11 cellular contexts compared by ENCODE assay signal in genomic region chr2:10285191-10285577, GRCh38. TPM values are rescaled to one million over a fixed set of nuclear protein-coding genes. Genes with fewer than 3 reads are reported as not detected.
DNase-seq lines count a peak whose midpoint lies in the region; TF ChIP-seq lines count a peak whose summit lies in the region.
"Had no signal": no experiment of that assay in that cellular context is flagged by ENCODE, and none has a peak within 500 bp of the region (broad histone marks: within the 10 kb centered on the region; RNA-seq: fewer than 3 reads in every experiment).

No MANE protein-coding gene starts in this region.

- H3K27me3 Mint-ChIP-seq in dendritic cell treated with granulocyte-macrophage colony-stimulating factor and Interleukin-4, amounts not matched to agents 40 ng/mL and 50 ng/mL, for 4 days, result no peaks in the 10 kb centered on the region
- H3K27me3 Mint-ChIP-seq: activated naive CD8-positive, alpha-beta T cell treated with anti-CD3 and anti-CD28 coated beads, Interleukin-2, amount 10 ng/mL, durations not matched to agents 7 days and 5 days had no signal

- H3K27ac ChIP-seq in BLaER1 (peak overlapping the region; percentile 44; the same call in 1 of the 2 replicates), HL-60 (replicated peaks) (peak overlapping the region; percentile 49), trophoblast cell (ENCODE audit: low read depth, low read length) (no peak overlapping the region)
- H3K27ac ChIP-seq: epithelial cell of prostate, prostate gland had no signal

- H3K36me3 ChIP-seq in BLaER1, result no peaks in the 10 kb centered on the region
- no peaks in the 10 kb centered on the region for H3K36me3 ChIP-seq in trophoblast cell (ENCODE audit: control insufficient read depth in 1 of 2, insufficient read depth in 2 of 2, low read length in 2 of 2)
- H3K36me3 ChIP-seq: prostate gland had no signal

- H3K9me3 Mint-ChIP-seq in dendritic cell treated with granulocyte-macrophage colony-stimulating factor and Interleukin-4, amounts not matched to agents 40 ng/mL and 50 ng/mL, for 4 days, result no peaks in the 10 kb centered on the region
- H3K9me3 Mint-ChIP-seq: activated naive CD8-positive, alpha-beta T cell treated with anti-CD3 and anti-CD28 coated beads, Interleukin-2, amount 10 ng/mL, durations not matched to agents 7 days and 5 days had no signal

- H3K79me2 ChIP-seq in trophoblast cell (ENCODE audit: control insufficient read depth, insufficient read depth, low read length, poor library complexity), result no peaks in the 10 kb centered on the region

- no CpG with 5 or more reads among the region's 5 CpGs for WGBS in trophoblast cell (ENCODE audit: extremely low coverage, insufficient coverage, insufficient read length)

- peak overlapping the region; percentile 27 for H2AFZ ChIP-seq in trophoblast cell (ENCODE audit: insufficient read depth, low read length, poor library complexity)

- no peak overlapping the region for H3K4ac ChIP-seq in trophoblast cell (ENCODE audit: low read depth, low read length)

- no peak overlapping the region for H2AK5ac ChIP-seq in trophoblast cell (ENCODE audit: low read length)

- DNase-seq in HL-60 (ENCODE audit: low read depth in 1 of 2, low spot score in 1 of 2), result peak; percentile 55 to 85
- DNase-seq in trophoblast cell, result no peak
- DNase-seq in activated effector memory CD4-positive, alpha-beta T cell treated with anti-CD3 and anti-CD28 coated beads, Interleukin-2, amount 50 U/mL, for 16 hours, result no peak
- DNase-seq in GDM1 (lab: John Stamatoyannopoulos, UW), result no peak
- no peak for DNase-seq in KG1 (lab: John Stamatoyannopoulos, UW)
- DNase-seq in NK-92 treated with Interleukin-12 subunit alpha and Interleukin-12 subunit beta, amount 100 ng/mL, for 24 hours (lab: John Stamatoyannopoulos, UW), result no peak
- DNase-seq: activated naive CD8-positive, alpha-beta T cell treated with anti-CD3 and anti-CD28 coated beads, Interleukin-2, amount 10 ng/mL, durations not matched to agents 7 days and 5 days had no signal

- no peak overlapping the region for H4K91ac ChIP-seq in trophoblast cell (ENCODE audit: low read depth, low read length)

- intact Hi-C loops in dendritic cell treated with granulocyte-macrophage colony-stimulating factor and Interleukin-4, amounts not matched to agents 40 ng/mL and 50 ng/mL, for 4 days (cut with micrococcal nuclease), result loop anchor here (1.0 kb wide), 1 partner anchor 162 kb away; no protein-coding TSS in a partner anchor

- H3K27me3 ChIP-seq in BLaER1 (no peaks in the 10 kb centered on the region), HL-60 (ENCODE audit: insufficient read depth, poor library complexity, severe bottlenecking) (no peaks in the 10 kb centered on the region), trophoblast cell (ENCODE audit: insufficient read depth, low read length) (no peaks in the 10 kb centered on the region)

- peak overlapping the region; percentile 90 for H3K4me2 ChIP-seq in BLaER1
- H3K4me2 ChIP-seq in trophoblast cell (ENCODE audit: low read length), result no peak overlapping the region

- peak overlapping the region; percentile 92 for H3K27ac Mint-ChIP-seq in dendritic cell treated with granulocyte-macrophage colony-stimulating factor and Interleukin-4, amounts not matched to agents 40 ng/mL and 50 ng/mL, for 4 days
- H3K27ac Mint-ChIP-seq: activated naive CD8-positive, alpha-beta T cell treated with anti-CD3 and anti-CD28 coated beads, Interleukin-2, amount 10 ng/mL, durations not matched to agents 7 days and 5 days had no signal

- peak overlapping the region; percentile 22; the same call in 1 of the 2 replicates for H3K9ac ChIP-seq in BLaER1
- H3K9ac ChIP-seq in trophoblast cell (ENCODE audit: low read length), result no peak overlapping the region

- H3K14ac ChIP-seq in trophoblast cell (ENCODE audit: low read length), result no peak overlapping the region

- H3K4me1 ChIP-seq in BLaER1 (peaks cover 55% of the 10 kb centered on the region), trophoblast cell (ENCODE audit: control insufficient read depth in 1 of 2, insufficient read depth in 2 of 2, low read length in 2 of 2) (peaks cover 11 to 13% of the 10 kb centered on the region in 2 experiments)

- H2BK120ac ChIP-seq in trophoblast cell (ENCODE audit: insufficient read depth, low read length, poor library complexity), result peak overlapping the region; percentile 1

- H3K4me3 ChIP-seq in BLaER1 (no peak overlapping the region), HL-60 (replicated peaks; ENCODE audit: insufficient read depth, low read length) (no peak overlapping the region), trophoblast cell (ENCODE audit: low read depth, low read length) (no peak overlapping the region)
- H3K4me3 ChIP-seq: prostate gland had no signal

- H2BK5ac ChIP-seq in trophoblast cell (ENCODE audit: low read depth, low read length, poor library complexity), result no peak overlapping the region

- no peak overlapping the region for H2BK12ac ChIP-seq in trophoblast cell (ENCODE audit: low read length)

- H3K36me3 Mint-ChIP-seq in dendritic cell treated with granulocyte-macrophage colony-stimulating factor and Interleukin-4, amounts not matched to agents 40 ng/mL and 50 ng/mL, for 4 days (ENCODE audit: low read depth), result no peaks in the 10 kb centered on the region
- H3K36me3 Mint-ChIP-seq: activated naive CD8-positive, alpha-beta T cell treated with anti-CD3 and anti-CD28 coated beads, Interleukin-2, amount 10 ng/mL, durations not matched to agents 7 days and 5 days had no signal

- H4K20me1 ChIP-seq in BLaER1, result no peaks in the 10 kb centered on the region

- peaks cover 90% of the 10 kb centered on the region for H3K4me1 Mint-ChIP-seq in dendritic cell treated with granulocyte-macrophage colony-stimulating factor and Interleukin-4, amounts not matched to agents 40 ng/mL and 50 ng/mL, for 4 days (ENCODE audit: low read depth)

- no peaks in the 10 kb centered on the region for H3K79me1 ChIP-seq in trophoblast cell (ENCODE audit: low read length)

- no peak overlapping the region for H3K23ac ChIP-seq in trophoblast cell (ENCODE audit: low read length)

- H3K18ac ChIP-seq in trophoblast cell (ENCODE audit: low read length), result no peak overlapping the region

- H3K4me3 Mint-ChIP-seq in dendritic cell treated with granulocyte-macrophage colony-stimulating factor and Interleukin-4, amounts not matched to agents 40 ng/mL and 50 ng/mL, for 4 days, result no peak overlapping the region
- H3K4me3 Mint-ChIP-seq: activated naive CD8-positive, alpha-beta T cell treated with anti-CD3 and anti-CD28 coated beads, Interleukin-2, amount 10 ng/mL, durations not matched to agents 7 days and 5 days had no signal

- no peak overlapping the region for H4K8ac ChIP-seq in trophoblast cell (ENCODE audit: low read depth, low read length)

- no peak overlapping the region for H4K12ac ChIP-seq in trophoblast cell (ENCODE audit: low read depth, low read length)

- H3K9me3 ChIP-seq in BLaER1, result no peaks in the 10 kb centered on the region
- no peaks in the 10 kb centered on the region for H3K9me3 ChIP-seq in trophoblast cell (ENCODE audit: insufficient read depth, low read depth, low read length)
- H3K9me3 ChIP-seq: prostate gland had no signal

- TF ChIP-seq CTCF in HL-60 (IDR thresholded peaks at IDR 0.05; ENCODE audit: insufficient read depth, low read length), result no peak

RNA-seq across cellular contexts. Expression of gene HPCAL1, which starts 17.5 kb away (rescaled TPM):
- 124 and 139 TPM in 2 replicates for polyA plus RNA-seq in trophoblast cell (2013)

Comparison
In these comparisons a context has a peak if more than half of its experiments do, and no peak if none do; other contexts are left out.
1. DNase-seq: peak in HL-60 (2 of 2); none in trophoblast cell (0 of 2), activated effector memory CD4-positive, alpha-beta T cell treated with anti-CD3 and anti-CD28 coated beads, Interleukin-2, amount 50 U/mL, for 16 hours (single experiment), GDM1 (single experiment), KG1 (single experiment) and NK-92 treated with Interleukin-12 subunit alpha and Interleukin-12 subunit beta, amount 100 ng/mL, for 24 hours (single experiment).